13 cellular contexts compared by ENCODE assay signal in genomic region chr1:178143730-178144343, GRCh38. TPM values are rescaled to one million over a fixed set of nuclear protein-coding genes. Genes with fewer than 3 reads are reported as not detected.
DNase-seq lines count a peak whose midpoint lies in the region; ATAC-seq, FAIRE-seq and TF ChIP-seq lines count a peak whose summit lies in the region.
"Had no signal": no experiment of that assay in that cellular context is flagged by ENCODE, and none has a peak within 500 bp of the region (broad histone marks: within the 10 kb centered on the region; RNA-seq: fewer than 3 reads in every experiment).

No MANE protein-coding gene starts in this region.

- no peak for TF ChIP-seq CTCF in HFFc6 (IDR thresholded peaks at IDR 0.05)

- H3K27ac Mint-ChIP-seq in HFFc6: peak overlapping the region; percentile 48
- H3K27ac Mint-ChIP-seq: activated CD4-positive, alpha-beta memory T cell treated with anti-CD3 and anti-CD28 coated beads, Interleukin-2, amount 10 ng/mL, durations not matched to agents 7 days and 5 days had no signal

- ATAC-seq in HG02870 (IDR thresholded peaks at IDR 0.05; ENCODE audit: unreplicated experiment): no peak
- ATAC-seq in HG03521 (IDR thresholded peaks at IDR 0.05; ENCODE audit: unreplicated experiment): no peak
- ATAC-seq in HG02840 (IDR thresholded peaks at IDR 0.05; ENCODE audit: low FRiP score, unreplicated experiment): no peak
- ATAC-seq in GM18861 (IDR thresholded peaks at IDR 0.05; ENCODE audit: unreplicated experiment): no peak

- H3K27me3 Mint-ChIP-seq in HFFc6 (ENCODE audit: insufficient read depth): peaks cover 3% of the 10 kb centered on the region
- H3K27me3 Mint-ChIP-seq: activated CD4-positive, alpha-beta memory T cell treated with anti-CD3 and anti-CD28 coated beads, Interleukin-2, amount 10 ng/mL, durations not matched to agents 7 days and 5 days had no signal

- TF ChIP-seq POLR2A in GM12891 (IDR thresholded peaks at IDR 0.05; ENCODE audit: low read depth, low read length): no peak

- H3K4me3 Mint-ChIP-seq in HFFc6: peak overlapping the region; percentile 14; the same call in 1 of the 2 replicates
- H3K4me3 Mint-ChIP-seq: activated CD4-positive, alpha-beta memory T cell treated with anti-CD3 and anti-CD28 coated beads, Interleukin-2, amount 10 ng/mL, durations not matched to agents 7 days and 5 days had no signal

- FAIRE-seq in GM12891 (lab: Jason Lieb, UNC): no peak

- H3K36me3 Mint-ChIP-seq in HFFc6 (ENCODE audit: low read depth): peaks cover 5% of the 10 kb centered on the region; the same call in 1 of the 2 replicates

- DNase-seq in GM12891 (ENCODE audit: insufficient read length, low spot score) (no peak), HFFc6 (peak; percentile 10), RPMI7951 (ENCODE audit: low read depth) (peak; percentile 24), iris pigment epithelial cell (ENCODE audit: low read depth) (peak; percentile 66)
- DNase-seq: activated CD4-positive, alpha-beta memory T cell treated with anti-CD3 and anti-CD28 coated beads, Interleukin-2, amount 10 ng/mL, durations not matched to agents 7 days and 5 days; activated naive CD4-positive, alpha-beta T cell treated with Interleukin-2 at 50 U/mL for 16 hours; NCI-H1048; NCI-H524; nucleus accumbens had no signal

- H3K4me1 Mint-ChIP-seq in HFFc6 (ENCODE audit: low read depth): peaks cover 38% of the 10 kb centered on the region
- H3K4me1 Mint-ChIP-seq: activated CD4-positive, alpha-beta memory T cell treated with anti-CD3 and anti-CD28 coated beads, Interleukin-2, amount 10 ng/mL, durations not matched to agents 7 days and 5 days had no signal

- H3K9me3 Mint-ChIP-seq in HFFc6: no peaks in the 10 kb centered on the region

TF ChIP-seq in GM12891, 5 proteins besides CTCF, POLR2A, EP300 and RAD21:
- TF ChIP-seq SPI1 (IDR thresholded peaks at IDR 0.05; ENCODE audit: low read depth, low read length): peak; percentile 50; the same call in 1 of the 2 replicates
- no peak for TF ChIP-seq TAF1 (IDR thresholded peaks at IDR 0.05; ENCODE audit: low read depth, low read length)

RNA-seq across cellular contexts. Expression of gene RASAL2, which starts 49.9 kb away (rescaled TPM):
- polyA plus RNA-seq in GM12891 (2012; ENCODE audit: low read depth, missing spikeins): 0.30 TPM
- 10 to 100 TPM; 21.2 to 30.7 (median 24.4) TPM for total RNA-seq in HFFc6 (2021; fragmentation: NEBNext Ultra II Directional; extraction: Animal tissue kit (Norgen Biotek cat#: 25700))
- 5.6 and 8.2 TPM in 2 replicates for total RNA-seq in RPMI7951 (2014; rRNA removed; shearing (Covaris generic))
- total RNA-seq: activated CD4-positive, alpha-beta memory T cell treated with anti-CD3 and anti-CD28 coated beads, Interleukin-2, amount 10 ng/mL, durations not matched to agents 7 days and 5 days had no signal
